In genomic region chr11:129234978-129235377, GRCh38 we compare ENCODE assay signal across 17 cellular contexts. TPM values are rescaled to one million over a fixed set of nuclear protein-coding genes. Genes with fewer than 3 reads are reported as not detected.
A peak's percentile ranks its signal among the peaks of the same experiment; 100 is the strongest.
DNase-seq lines count a peak whose midpoint lies in the region; ATAC-seq, FAIRE-seq and TF ChIP-seq lines count a peak whose summit lies in the region.
"Had no signal": no experiment of that assay in that cellular context is flagged by ENCODE, and none has a peak within 500 bp of the region (broad histone marks: within the 10 kb centered on the region; RNA-seq: fewer than 3 reads in every experiment).

No MANE protein-coding gene starts in this region.

- no peaks in the 10 kb centered on the region for H3K79me2 ChIP-seq in trophoblast cell (ENCODE audit: control insufficient read depth, insufficient read depth, low read length, poor library complexity)

- H3K27ac ChIP-seq in small intestine (ENCODE audit: low read depth in 1 of 2, low read length in 1 of 2) (no peak overlapping the region), trophoblast cell (ENCODE audit: low read depth, low read length) (no peak overlapping the region)

- H4K8ac ChIP-seq in trophoblast cell (ENCODE audit: low read depth, low read length) = no peak overlapping the region

- ATAC-seq in WTC11 = no peak
- ATAC-seq in left colon = peak; percentile 21

- H3K4me1 ChIP-seq in small intestine (ENCODE audit: control insufficient read depth in 2 of 2, insufficient read depth in 1 of 2, low read depth in 1 of 2, low read length in 1 of 2) = no peaks in the 10 kb centered on the region
- H3K4me1 ChIP-seq in trophoblast cell (ENCODE audit: control insufficient read depth in 1 of 2, insufficient read depth in 2 of 2, low read length in 2 of 2) = peaks cover 0 to 4% of the 10 kb centered on the region in 2 experiments
- H3K4me1 ChIP-seq: HAP-1 had no signal

- no peaks in the 10 kb centered on the region for H3K79me1 ChIP-seq in trophoblast cell (ENCODE audit: low read length)

- no peak overlapping the region for H4K91ac ChIP-seq in trophoblast cell (ENCODE audit: low read depth, low read length)

- no peak for TF ChIP-seq CTCF in WTC11 (IDR thresholded peaks at IDR 0.05)

- H3K27me3 ChIP-seq in small intestine (ENCODE audit: control insufficient read depth in 2 of 2, insufficient read depth in 2 of 2, low read length in 2 of 2) = no peaks in the 10 kb centered on the region
- H3K27me3 ChIP-seq in trophoblast cell (ENCODE audit: insufficient read depth, low read length) = no peaks in the 10 kb centered on the region

- no peak overlapping the region for H4K12ac ChIP-seq in trophoblast cell (ENCODE audit: low read depth, low read length)

- H2AFZ ChIP-seq in trophoblast cell (ENCODE audit: insufficient read depth, low read length, poor library complexity) = no peak overlapping the region

- intact Hi-C loops in left colon (cut with DNase I, micrococcal nuclease) = no loop called here

- no peak overlapping the region for H3K23ac ChIP-seq in trophoblast cell (ENCODE audit: low read length)

- H3K4me1 Mint-ChIP-seq in WTC11 = peaks cover 5% of the 10 kb centered on the region; the same call in 1 of the 2 replicates
- H3K4me1 Mint-ChIP-seq: B cell had no signal

- H3K4me3 ChIP-seq in small intestine (ENCODE audit: low read depth in 1 of 2, low read length in 2 of 2) (no peak overlapping the region), trophoblast cell (ENCODE audit: low read depth, low read length) (no peak overlapping the region)
- H3K4me3 ChIP-seq: HAP-1 had no signal

- POLR2A ChIA-PET in WTC11 (lab: Charles Lee) = no interaction called here

- 0 out of 2 replicates have a peak overlapping the region, but pooled peaks have one; percentile 34 for H3K27ac Mint-ChIP-seq in WTC11
- H3K27ac Mint-ChIP-seq: B cell; CD4-positive, alpha-beta T cell; HFFc6 had no signal

- no peak for FAIRE-seq in small intestine (lab: Jason Lieb, UNC)
- FAIRE-seq: A204.1, GM12892 had no signal

- DNase-seq in NCI-H510A treated with DMSO at 0.1 percent for 48 hours (lab: John Stamatoyannopoulos, UW) (peak; percentile 66), NCI-H510A (lab: John Stamatoyannopoulos, UW) (no peak), WTC11 (ENCODE audit: low spot score) (no peak), left colon (no peak), small intestine (peak; percentile 44), NCI-H526 treated with DMSO at 0.1 percent for 48 hours (lab: John Stamatoyannopoulos, UW) (no peak), trophoblast cell (no peak)
- DNase-seq: C1 segment of cervical spinal cord; CD4-positive, alpha-beta T cell; DND-41; GDM1; GOT3; HFFc6 had no signal

- no peak overlapping the region for H2BK5ac ChIP-seq in trophoblast cell (ENCODE audit: low read depth, low read length, poor library complexity)

- H2BK12ac ChIP-seq in trophoblast cell (ENCODE audit: low read length) = no peak overlapping the region

- H3K27me3 Mint-ChIP-seq in WTC11 (ENCODE audit: low read depth) = no peaks in the 10 kb centered on the region
- H3K27me3 Mint-ChIP-seq: B cell; CD4-positive, alpha-beta T cell had no signal

- H3K36me3 Mint-ChIP-seq in WTC11 = no peaks in the 10 kb centered on the region; the same call in 1 of the 2 replicates

- no peaks in the 10 kb centered on the region for H3K36me3 ChIP-seq in small intestine (ENCODE audit: control insufficient read depth in 2 of 2, insufficient read depth in 2 of 2, low read length in 2 of 2)
- no peaks in the 10 kb centered on the region for H3K36me3 ChIP-seq in trophoblast cell (ENCODE audit: control insufficient read depth in 1 of 2, insufficient read depth in 2 of 2, low read length in 2 of 2)
- H3K36me3 ChIP-seq: HAP-1 had no signal

- no peak overlapping the region for H3K4me3 Mint-ChIP-seq in WTC11
- H3K4me3 Mint-ChIP-seq: B cell; CD4-positive, alpha-beta T cell; HFFc6 had no signal

- no peaks in the 10 kb centered on the region for H3K9me3 ChIP-seq in small intestine (ENCODE audit: control insufficient read depth, low read depth)
- H3K9me3 ChIP-seq in trophoblast cell (ENCODE audit: insufficient read depth, low read depth, low read length) = no peaks in the 10 kb centered on the region
- H3K9me3 ChIP-seq: HAP-1 had no signal

- no peak overlapping the region for H3K18ac ChIP-seq in trophoblast cell (ENCODE audit: low read length)

- no peak overlapping the region for H3K4ac ChIP-seq in trophoblast cell (ENCODE audit: low read depth, low read length)

- no peak overlapping the region for H3K9ac ChIP-seq in trophoblast cell (ENCODE audit: low read length)

- no peaks in the 10 kb centered on the region for H3K9me3 Mint-ChIP-seq in WTC11
- H3K9me3 Mint-ChIP-seq: CD4-positive, alpha-beta T cell; HFFc6 had no signal

- H2BK120ac ChIP-seq in trophoblast cell (ENCODE audit: insufficient read depth, low read length, poor library complexity) = no peak overlapping the region

- CTCF ChIA-PET in WTC11 (lab: Charles Lee) = no interaction called here

- H3K14ac ChIP-seq in trophoblast cell (ENCODE audit: low read length) = no peak overlapping the region

- no peak overlapping the region for H2AK5ac ChIP-seq in trophoblast cell (ENCODE audit: low read length)

- WGBS in small intestine, 3 donors = 32 to 69% (median 44%) methylated on average over 5 of the region's 5 CpGs
- WGBS in trophoblast cell (ENCODE audit: extremely low coverage, insufficient coverage, insufficient read length) = no CpG with 5 or more reads among the region's 5 CpGs

- no peak overlapping the region for H3K4me2 ChIP-seq in trophoblast cell (ENCODE audit: low read length)

TF ChIP-seq in WTC11, 78 proteins besides CTCF, POLR2A, EP300 and RAD21:
- no peak for TF ChIP-seq NFATC4 (CRISPR knock-in tag; IDR thresholded peaks at IDR 0.05)
- no peak for TF ChIP-seq ZNF281 (CRISPR knock-in tag; IDR thresholded peaks at IDR 0.05)

RNA-seq across cellular contexts. Expression of gene ARHGAP32, which starts 42.9 kb away (rescaled TPM):
- total RNA-seq in WTC11 (2021) = 22.6 to 25.6 TPM (median 25.3 TPM) in 3 replicates
- total RNA-seq in left colon = 10 to 100 TPM; 56.1 to 70.5 TPM
- 10 to 100 TPM in 2 of 3 donors, 1 to 10 TPM in 1; 8.9 to 17.2 (median 16.1) TPM for polyA plus RNA-seq in small intestine
- 18.5 TPM in 2 replicates for polyA plus RNA-seq in trophoblast cell (2013)

Comparison
In these comparisons a context has a peak if more than half of its experiments do, and no peak if none do; other contexts are left out.
1. DNase-seq: peak in NCI-H510A treated with DMSO at 0.1 percent for 48 hours (single experiment) and small intestine (single experiment); none in NCI-H510A (single experiment), WTC11 (single experiment), left colon (0 of 2), NCI-H526 treated with DMSO at 0.1 percent for 48 hours (single experiment) and trophoblast cell (0 of 2).